ENCODE assay signal across 11 cellular contexts in the genomic region with DNA sequence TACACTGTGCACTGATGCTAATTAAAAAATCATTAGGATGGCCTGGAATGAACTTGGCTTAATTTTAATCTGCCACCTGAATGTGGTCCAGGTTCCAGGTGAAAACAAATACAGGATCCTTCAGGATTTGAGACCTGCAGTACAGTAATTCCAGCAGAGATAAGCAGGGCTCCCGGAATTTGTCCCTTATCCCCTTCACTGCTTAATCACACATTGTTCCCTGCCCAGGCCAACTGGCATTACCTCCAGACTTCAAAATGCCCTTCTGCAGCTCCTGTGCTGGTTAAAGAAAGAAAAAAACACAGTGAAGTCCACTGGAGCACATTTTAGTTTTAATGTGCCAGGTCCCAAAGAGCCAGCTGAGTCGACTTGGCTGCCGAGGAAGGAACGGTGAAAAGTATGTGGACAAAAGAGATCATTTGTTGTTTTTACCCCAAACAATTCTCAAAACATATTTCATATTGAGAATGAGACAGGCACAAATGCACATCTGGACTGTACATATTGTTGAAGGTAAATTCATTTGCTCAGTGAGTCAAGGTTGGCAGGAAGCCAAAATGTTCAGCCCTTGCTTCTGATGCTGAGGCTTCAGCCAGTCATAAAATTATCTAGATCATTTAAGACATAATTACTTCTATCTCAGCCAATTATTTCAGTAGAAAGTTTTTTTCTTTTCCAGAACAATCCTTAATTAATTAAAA. TPM values are rescaled to one million over a fixed set of nuclear protein-coding genes. Genes with fewer than 3 reads are reported as not detected.
DNase-seq lines count a peak whose midpoint lies in the region; TF ChIP-seq lines count a peak whose summit lies in the region.
"Had no signal": no experiment of that assay in that cellular context is flagged by ENCODE, and none has a peak within 500 bp of the region (broad histone marks: within the 10 kb centered on the region; RNA-seq: fewer than 3 reads in every experiment).

No MANE protein-coding gene starts in this region.

- H3K36me3 Mint-ChIP-seq in activated naive CD4-positive, alpha-beta T cell treated with anti-CD3 and anti-CD28 coated beads, Interleukin-2, amount 10 ng/mL, durations not matched to agents 7 days and 5 days: no peaks in the 10 kb centered on the region
- H3K36me3 Mint-ChIP-seq: CD4-positive, CD25-positive, alpha-beta regulatory T cell had no signal

- no peaks in the 10 kb centered on the region for H3K4me1 Mint-ChIP-seq in activated naive CD4-positive, alpha-beta T cell treated with anti-CD3 and anti-CD28 coated beads, Interleukin-2, amount 10 ng/mL, durations not matched to agents 7 days and 5 days
- H3K4me1 Mint-ChIP-seq: CD4-positive, CD25-positive, alpha-beta regulatory T cell had no signal

- WGBS in transverse colon (ENCODE audit: low coverage in 1 of 2), 2 donors: 43 to 71% methylated on average over 4 of the region's 4 CpGs

- H3K36me3 ChIP-seq in transverse colon: no peaks in the 10 kb centered on the region

- no peaks in the 10 kb centered on the region for H3K9me3 ChIP-seq in transverse colon

- no peak for TF ChIP-seq CTCF in transverse colon (IDR thresholded peaks at IDR 0.05)

- intact Hi-C loops in transverse colon (cut with DNase I; ENCODE audit: low total_unique reads): no loop called here

- peaks cover 0 to 28% (median 12%) of the 10 kb centered on the region in 4 donors for H3K4me1 ChIP-seq in transverse colon

- in situ Hi-C loops in transverse colon (cut with MboI; ENCODE audit: low pct_ligation_motif_present in 1 of 4, low pct_unique_long_range_greater_than_20kb in 1 of 4, low sequenced_read_pairs in 3 of 4): no loop called here

- H3K27ac ChIP-seq in transverse colon: no peak overlapping the region

- H3K27me3 Mint-ChIP-seq in activated naive CD4-positive, alpha-beta T cell treated with anti-CD3 and anti-CD28 coated beads, Interleukin-2, amount 10 ng/mL, durations not matched to agents 7 days and 5 days: no peaks in the 10 kb centered on the region
- H3K27me3 Mint-ChIP-seq: CD4-positive, CD25-positive, alpha-beta regulatory T cell had no signal

- no peak overlapping the region for H3K27ac Mint-ChIP-seq in activated naive CD4-positive, alpha-beta T cell treated with anti-CD3 and anti-CD28 coated beads, Interleukin-2, amount 10 ng/mL, durations not matched to agents 7 days and 5 days
- H3K27ac Mint-ChIP-seq: CD4-positive, CD25-positive, alpha-beta regulatory T cell had no signal

- no peak for TF ChIP-seq EP300 in transverse colon (IDR thresholded peaks at IDR 0.05; ENCODE audit: low read depth)

- peak; percentile 23 for DNase-seq in activated naive CD4-positive, alpha-beta T cell treated with anti-CD3 and anti-CD28 coated beads, Interleukin-2, amount 10 ng/mL, durations not matched to agents 7 days and 5 days
- no peak for DNase-seq in activated naive CD4-positive, alpha-beta T cell (lab: John Stamatoyannopoulos, UW)
- DNase-seq in NCI-H82 treated with DMSO at 0.1 percent for 48 hours (lab: John Stamatoyannopoulos, UW; ENCODE audit: unreplicated experiment) (peak; percentile 77), fibroblast of gingiva (ENCODE audit: low read depth) (peak; percentile 17), transverse colon (peak; percentile 56), COLO829 (ENCODE audit: low spot score) (no peak), foreskin melanocyte (no peak), activated gamma-delta T cell (lab: John Stamatoyannopoulos, UW) (no peak)
- DNase-seq: cortex of kidney, H7 had no signal

- CTCF ChIA-PET in activated naive CD4-positive, alpha-beta T cell treated with anti-CD3 and anti-CD28 coated beads, Interleukin-2, amount 10 ng/mL, durations not matched to agents 7 days and 5 days (lab: Charles Lee): no interaction called here

- no peak overlapping the region for H3K4me3 Mint-ChIP-seq in activated naive CD4-positive, alpha-beta T cell treated with anti-CD3 and anti-CD28 coated beads, Interleukin-2, amount 10 ng/mL, durations not matched to agents 7 days and 5 days
- H3K4me3 Mint-ChIP-seq: CD4-positive, CD25-positive, alpha-beta regulatory T cell had no signal

- H3K4me3 ChIP-seq in transverse colon: no peak overlapping the region

- TF ChIP-seq POLR2A in transverse colon (IDR thresholded peaks at IDR 0.05): no peak

- no peaks in the 10 kb centered on the region for H3K27me3 ChIP-seq in transverse colon

- no peaks in the 10 kb centered on the region for H3K9me3 Mint-ChIP-seq in activated naive CD4-positive, alpha-beta T cell treated with anti-CD3 and anti-CD28 coated beads, Interleukin-2, amount 10 ng/mL, durations not matched to agents 7 days and 5 days
- H3K9me3 Mint-ChIP-seq: CD4-positive, CD25-positive, alpha-beta regulatory T cell had no signal

RNA-seq across cellular contexts. Expression of a gene that starts 28.4 kb away (rescaled TPM):
- 10 to 100 TPM; 19.1 to 32.9 (median 22.6) TPM for total RNA-seq in transverse colon

Comparison
In these comparisons a context has a peak if more than half of its experiments do, and no peak if none do; other contexts are left out.
1. DNase-seq: peak in activated naive CD4-positive, alpha-beta T cell treated with anti-CD3 and anti-CD28 coated beads, Interleukin-2, amount 10 ng/mL, durations not matched to agents 7 days and 5 days (single experiment), NCI-H82 treated with DMSO at 0.1 percent for 48 hours (single experiment), fibroblast of gingiva (single experiment) and transverse colon (single experiment); none in activated naive CD4-positive, alpha-beta T cell (0 of 4), COLO829 (single experiment), foreskin melanocyte (single experiment) and activated gamma-delta T cell (single experiment).